In genomic region chr2:19674051-19675002, GRCh38 we compare ENCODE assay signal across 12 cellular contexts.
"Had no signal": no experiment of that assay in that cellular context is flagged by ENCODE, and none has a peak within 500 bp of the region (broad histone marks: within the 10 kb centered on the region; RNA-seq: fewer than 3 reads in every experiment).

No MANE protein-coding gene starts in this region.

- H3K27ac ChIP-seq: pancreas, thyroid gland had no signal

- H3K27ac Mint-ChIP-seq: activated naive CD4-positive, alpha-beta T cell treated with anti-CD3 and anti-CD28 coated beads, Interleukin-2, amount 10 ng/mL, durations not matched to agents 7 days and 5 days; endodermal cell; T-helper 1 cell treated with Interleukin-12 subunit alpha and Interleukin-12 subunit beta and Interleukin-4 antibody, amounts not matched to agents 30 μg/mL and 1 μg/mL, for 36 hours; WTC11 had no signal

- ATAC-seq: left colon, pancreas, WTC11 had no signal

- H3K4me3 Mint-ChIP-seq: activated naive CD4-positive, alpha-beta T cell treated with anti-CD3 and anti-CD28 coated beads, Interleukin-2, amount 10 ng/mL, durations not matched to agents 7 days and 5 days; brain; endodermal cell; nephron; T-helper 1 cell treated with Interleukin-12 subunit alpha and Interleukin-12 subunit beta and Interleukin-4 antibody, amounts not matched to agents 30 μg/mL and 1 μg/mL, for 36 hours; WTC11 had no signal

- H3K4me3 ChIP-seq: pancreas, thyroid gland had no signal

- H3K4me1 Mint-ChIP-seq: activated naive CD4-positive, alpha-beta T cell treated with anti-CD3 and anti-CD28 coated beads, Interleukin-2, amount 10 ng/mL, durations not matched to agents 7 days and 5 days; endodermal cell; WTC11 had no signal

- H3K36me3 Mint-ChIP-seq: activated naive CD4-positive, alpha-beta T cell treated with anti-CD3 and anti-CD28 coated beads, Interleukin-2, amount 10 ng/mL, durations not matched to agents 7 days and 5 days; brain; WTC11 had no signal

- H3K9me3 Mint-ChIP-seq: activated naive CD4-positive, alpha-beta T cell treated with anti-CD3 and anti-CD28 coated beads, Interleukin-2, amount 10 ng/mL, durations not matched to agents 7 days and 5 days; brain; endodermal cell; nephron; T-helper 1 cell treated with Interleukin-12 subunit alpha and Interleukin-12 subunit beta and Interleukin-4 antibody, amounts not matched to agents 30 μg/mL and 1 μg/mL, for 36 hours; WTC11 had no signal

- DNase-seq: activated CD4-positive, alpha-beta T cell treated with anti-CD3 and anti-CD28 coated beads for 48 hours; activated CD8-positive, alpha-beta memory T cell treated with anti-CD3 and anti-CD28 coated beads for 24 hours; activated naive CD4-positive, alpha-beta T cell treated with anti-CD3 and anti-CD28 coated beads, Interleukin-2, amount 10 ng/mL, durations not matched to agents 7 days and 5 days; glutamatergic neuron; left colon; pancreas; thyroid gland had no signal
